ENCODE assay signal across 20 cellular contexts in genomic region chr1:220943319-220943718, GRCh38.
DNase-seq lines count a peak whose midpoint lies in the region; ATAC-seq and TF ChIP-seq lines count a peak whose summit lies in the region.
"Had no signal": no experiment of that assay in that cellular context is flagged by ENCODE, and none has a peak within 500 bp of the region (broad histone marks: within the 10 kb centered on the region; RNA-seq: fewer than 3 reads in every experiment).

No MANE protein-coding gene starts in this region.

- H3K4me2 ChIP-seq in Loucy (ENCODE audit: low read depth, low read length, poor library complexity, severe bottlenecking) (peak overlapping the region; percentile 6), neuronal stem cell (ENCODE audit: insufficient read depth, low read length, poor library complexity, severe bottlenecking) (no peak overlapping the region)
- H3K4me2 ChIP-seq: GM23338, PC-9, SK-N-SH had no signal

- no peak overlapping the region for H2AFZ ChIP-seq in Loucy (ENCODE audit: low read length)
- no peak overlapping the region for H2AFZ ChIP-seq in neuronal stem cell (ENCODE audit: low read length)
- H2AFZ ChIP-seq: GM23338, PC-9 had no signal

- H3K9me3 Mint-ChIP-seq in nephron progenitor cell, result peaks cover 30% of the 10 kb centered on the region
- H3K9me3 Mint-ChIP-seq: GM23338; T-helper 2 cell treated with Interferon-gamma antibody and Interleukin-4, amounts not matched to agents 5 μg/mL and 100 μg/mL, for 36 hours had no signal

- H2BK15ac ChIP-seq in neuronal stem cell (ENCODE audit: low read length), result no peak overlapping the region

- H3K9me2 ChIP-seq in Loucy (replicated peaks; ENCODE audit: low read depth, low read length), result no peaks in the 10 kb centered on the region
- H3K9me2 ChIP-seq: SK-N-SH had no signal

- DNase-seq in OCI-M1 (lab: John Stamatoyannopoulos, UW) (peak; percentile 13), nephron progenitor cell (no peak), neuronal stem cell (ENCODE audit: low spot score) (no peak), heart right ventricle (no peak), NCI-H748 treated with DMSO at 0.1 percent for 48 hours (lab: John Stamatoyannopoulos, UW) (no peak)
- DNase-seq: BE2C, DMS79, HCEC 1CT, NCI-H1436 treated with DMSO at 0.1 percent for 48 hours, NCI-H2029 treated with DMSO at 0.1 percent for 48 hours, NCI-H526, PC-9, RPMI8226, SIG-M5, SK-N-SH, T-cell had no signal

- no peaks in the 10 kb centered on the region for H3K27me3 Mint-ChIP-seq in nephron progenitor cell (ENCODE audit: low read depth, poor library complexity)

- no peak overlapping the region for H2AK5ac ChIP-seq in neuronal stem cell (ENCODE audit: low read depth, low read length)

- WGBS in neuronal stem cell (ENCODE audit: extremely low coverage in 2 of 2, insufficient read length in 2 of 2, insufficient replicate concordance in 1 of 2), 2 donors, result no CpG with 5 or more reads among the region's 2 CpGs
- WGBS in heart right ventricle, 2 donors, result 47 to 58% methylated on average over 2 of the region's 2 CpGs

- H3K4me1 ChIP-seq in Loucy (ENCODE audit: insufficient read depth, low read length, poor library complexity, severe bottlenecking), result peaks cover 23% of the 10 kb centered on the region
- H3K4me1 ChIP-seq in neuronal stem cell (ENCODE audit: control insufficient read depth in 2 of 2, insufficient read depth in 1 of 2, low read depth in 1 of 2, low read length in 2 of 2), result no peaks in the 10 kb centered on the region
- H3K4me1 ChIP-seq in heart right ventricle, result no peaks in the 10 kb centered on the region

- no peak overlapping the region for H3K14ac ChIP-seq in neuronal stem cell (ENCODE audit: low read length)

- no peak overlapping the region for H4K8ac ChIP-seq in neuronal stem cell (ENCODE audit: low read depth, low read length)

- peaks cover 21% of the 10 kb centered on the region for H3K4me1 Mint-ChIP-seq in nephron progenitor cell
- H3K4me1 Mint-ChIP-seq: GM23338, T-cell had no signal

- no peaks in the 10 kb centered on the region for H3K27me3 ChIP-seq in Loucy (ENCODE audit: insufficient read depth, low read length, poor library complexity, severe bottlenecking)
- H3K27me3 ChIP-seq in neuronal stem cell (ENCODE audit: control insufficient read depth in 3 of 3, insufficient read depth in 3 of 3, low read depth in 1 of 3, low read length in 3 of 3), result no peaks in the 10 kb centered on the region
- H3K27me3 ChIP-seq in heart right ventricle, result no peaks in the 10 kb centered on the region
- H3K27me3 ChIP-seq: BE2C had no signal

- H3K23ac ChIP-seq in neuronal stem cell (ENCODE audit: low read depth, low read length, poor library complexity), result no peak overlapping the region

- H3K9me3 ChIP-seq in Loucy (ENCODE audit: insufficient read depth, low read depth, low read length) (no peaks in the 10 kb centered on the region), neuronal stem cell (replicated peaks in 1 of 2; ENCODE audit: control insufficient read depth in 2 of 2, insufficient read depth in 1 of 2, low read depth in 1 of 2, low read length in 2 of 2) (no peaks in the 10 kb centered on the region), heart right ventricle (peaks cover 0 to 5% (median 0%) of the 10 kb centered on the region in 11 donors)
- H3K9me3 ChIP-seq: BE2C, SK-N-SH had no signal

- no peaks in the 10 kb centered on the region for H3F3A ChIP-seq in Loucy (ENCODE audit: low read depth)

- no peaks in the 10 kb centered on the region for H3K36me3 ChIP-seq in Loucy (ENCODE audit: insufficient read depth, low read length)
- no peaks in the 10 kb centered on the region for H3K36me3 ChIP-seq in neuronal stem cell (replicated peaks in 1 of 2; ENCODE audit: control insufficient read depth in 2 of 2, insufficient read depth in 2 of 2, low read length in 2 of 2)
- no peaks in the 10 kb centered on the region for H3K36me3 ChIP-seq in heart right ventricle
- H3K36me3 ChIP-seq: BE2C had no signal

- H3K79me1 ChIP-seq in neuronal stem cell (ENCODE audit: low read depth, low read length), result no peaks in the 10 kb centered on the region

- H3K36me3 Mint-ChIP-seq in nephron progenitor cell (ENCODE audit: low read depth), result no peaks in the 10 kb centered on the region
- H3K36me3 Mint-ChIP-seq: T-cell had no signal

- H3K18ac ChIP-seq in neuronal stem cell (ENCODE audit: low read length), result no peak overlapping the region

- H3K27ac ChIP-seq in neuronal stem cell (replicated peaks; ENCODE audit: low read length) (no peak overlapping the region), heart right ventricle (no peak overlapping the region)
- H3K27ac ChIP-seq: PC-9 had no signal

- H3K4ac ChIP-seq in neuronal stem cell (ENCODE audit: low read length), result no peak overlapping the region

- H3K27ac Mint-ChIP-seq in nephron progenitor cell, result peak overlapping the region; percentile 52
- H3K27ac Mint-ChIP-seq: GM23338; T-cell; T-helper 2 cell treated with Interferon-gamma antibody and Interleukin-4, amounts not matched to agents 5 μg/mL and 100 μg/mL, for 36 hours had no signal

- no peaks in the 10 kb centered on the region for H3K79me2 ChIP-seq in Loucy (ENCODE audit: insufficient read depth, low read length)

- H3K4me3 ChIP-seq in Loucy (ENCODE audit: low read length, poor library complexity, severe bottlenecking) (no peak overlapping the region), neuronal stem cell (ENCODE audit: low read length in 2 of 2) (no peak overlapping the region), heart right ventricle (no peak overlapping the region)
- H3K4me3 ChIP-seq: GM23338, PC-9 had no signal

- ATAC-seq in GM18867 (IDR thresholded peaks at IDR 0.05; ENCODE audit: unreplicated experiment) (peak; percentile 49), heart right ventricle (no peak)
- ATAC-seq: GM23338, T-cell had no signal

- intact Hi-C loops in heart right ventricle (cut with DNase I), result no loop called here

- no peak overlapping the region for H2BK5ac ChIP-seq in neuronal stem cell (ENCODE audit: low read length)

- no peak overlapping the region for H3K9ac ChIP-seq in Loucy (ENCODE audit: low read depth, low read length, poor library complexity, severe bottlenecking)
- H3K9ac ChIP-seq in neuronal stem cell (ENCODE audit: low read depth, low read length, poor library complexity), result no peak overlapping the region
- H3K9ac ChIP-seq: SK-N-SH had no signal

- no peak overlapping the region for H2BK120ac ChIP-seq in neuronal stem cell (ENCODE audit: low read depth, low read length)

- no peak overlapping the region for H2BK12ac ChIP-seq in neuronal stem cell (ENCODE audit: low read length)

- no peaks in the 10 kb centered on the region for H4K20me1 ChIP-seq in Loucy (ENCODE audit: insufficient read depth, low read length, poor library complexity, severe bottlenecking)

- H4K91ac ChIP-seq in neuronal stem cell (ENCODE audit: low read depth, low read length, poor library complexity), result no peak overlapping the region

- no peak for TF ChIP-seq CTCF in Loucy (conservative IDR thresholded peaks at IDR 0.05; ENCODE audit: low read length)
- TF ChIP-seq CTCF in nephron progenitor cell (IDR thresholded peaks at IDR 0.05), result no peak
- TF ChIP-seq CTCF in heart right ventricle (IDR thresholded peaks at IDR 0.05), result no peak

- H3K4me3 Mint-ChIP-seq in nephron progenitor cell, result no peak overlapping the region
- H3K4me3 Mint-ChIP-seq: GM23338; T-cell; T-helper 2 cell treated with Interferon-gamma antibody and Interleukin-4, amounts not matched to agents 5 μg/mL and 100 μg/mL, for 36 hours had no signal
